Comparison of ENCODE assay signal across 31 cellular contexts in the genomic region with DNA sequence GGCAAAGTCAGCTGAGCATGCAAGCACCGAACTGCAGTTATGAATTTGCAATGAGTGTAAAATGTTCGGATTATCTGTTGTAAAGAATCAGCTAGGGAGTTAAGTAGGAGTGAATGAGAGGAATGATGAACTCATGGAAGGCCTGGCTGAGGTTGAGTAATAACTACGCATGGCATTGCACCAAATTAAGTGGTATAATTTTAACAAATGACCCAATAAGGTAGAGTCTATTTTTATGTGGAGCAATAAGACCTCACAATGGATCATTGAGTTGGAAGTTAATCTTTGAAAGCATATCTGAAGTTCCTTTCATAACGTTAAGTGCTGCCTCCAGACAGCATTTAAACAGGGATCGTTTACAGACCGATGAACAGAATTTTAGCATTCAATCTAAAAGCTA.
"Had no signal": no experiment of that assay in that cellular context is flagged by ENCODE, and none has a peak within 500 bp of the region (broad histone marks: within the 10 kb centered on the region; RNA-seq: fewer than 3 reads in every experiment).

No MANE protein-coding gene starts in this region.

- H3K27ac Mint-ChIP-seq: dendritic cell treated with granulocyte-macrophage colony-stimulating factor and Interleukin-4, amounts not matched to agents 40 ng/mL and 50 ng/mL, for 4 days; endodermal cell; mesothelial cell of epicardium; naive B cell; natural killer cell treated with Interleukin-12 subunit alpha and Interleukin-12 subunit beta and Interleukin-15 and Interleukin-18, amount 100 ng/mL, for 72 hours; neural progenitor cell; stimulated activated memory B cell treated with anti-CD40 and anti-IgM and Interleukin-4, amounts not matched to agents 10 μg/mL and 1 μg/mL and 100 μg/mL, for 72 hours; type B pancreatic cell had no signal

- H3K27me3 ChIP-seq: colonic mucosa, esophagus muscularis mucosa, foreskin keratinocyte, gastroesophageal sphincter, heart left ventricle, hepatocyte, left lung, neural progenitor cell, right atrium auricular region, testis, tibial artery had no signal

- H3K36me3 ChIP-seq: colonic mucosa, esophagus muscularis mucosa, gastroesophageal sphincter, heart left ventricle, left lung, neural progenitor cell, right atrium auricular region, tibial artery had no signal

- H3K4me3 ChIP-seq: colonic mucosa, esophagus muscularis mucosa, gastroesophageal sphincter, heart left ventricle, hepatocyte, left lung, mucosa of descending colon, neural progenitor cell, right atrium auricular region, smooth muscle cell, testis, tibial artery had no signal

- H3K9me3 Mint-ChIP-seq: endodermal cell, mesothelial cell of epicardium, type B pancreatic cell had no signal

- H3K4me1 Mint-ChIP-seq: central memory CD8-positive, alpha-beta T cell; naive B cell; stimulated activated memory B cell treated with anti-CD40 and anti-IgM and Interleukin-4, amounts not matched to agents 10 μg/mL and 1 μg/mL and 100 μg/mL, for 72 hours had no signal

- ATAC-seq: foreskin keratinocyte; gastroesophageal sphincter; heart left ventricle; left lung; mucosa of descending colon; natural killer cell treated with Interleukin-12 subunit alpha and Interleukin-12 subunit beta and Interleukin-15 and Interleukin-18, amount 100 ng/mL, for 72 hours; sciatic nerve; stimulated activated memory B cell treated with anti-CD40 and anti-IgM and Interleukin-4, amounts not matched to agents 10 μg/mL and 1 μg/mL and 100 μg/mL, for 72 hours; stimulated activated naive CD8-positive, alpha-beta T cell treated with anti-CD3 and anti-CD28 coated beads, Interleukin-15, Interleukin-2, amounts not matched to agents 100 U/mL and 50 U/mL, for 24 hours had no signal

- H3K4me3 Mint-ChIP-seq: central memory CD8-positive, alpha-beta T cell; dendritic cell treated with granulocyte-macrophage colony-stimulating factor and Interleukin-4, amounts not matched to agents 40 ng/mL and 50 ng/mL, for 4 days; endodermal cell; mesothelial cell of epicardium; naive B cell; natural killer cell treated with Interleukin-12 subunit alpha and Interleukin-12 subunit beta and Interleukin-15 and Interleukin-18, amount 100 ng/mL, for 72 hours; neural progenitor cell; stimulated activated memory B cell treated with anti-CD40 and anti-IgM and Interleukin-4, amounts not matched to agents 10 μg/mL and 1 μg/mL and 100 μg/mL, for 72 hours; type B pancreatic cell had no signal

- H3K27me3 Mint-ChIP-seq: central memory CD8-positive, alpha-beta T cell; dendritic cell treated with granulocyte-macrophage colony-stimulating factor and Interleukin-4, amounts not matched to agents 40 ng/mL and 50 ng/mL, for 4 days; naive B cell; natural killer cell treated with Interleukin-12 subunit alpha and Interleukin-12 subunit beta and Interleukin-15 and Interleukin-18, amount 100 ng/mL, for 72 hours; stimulated activated memory B cell treated with anti-CD40 and anti-IgM and Interleukin-4, amounts not matched to agents 10 μg/mL and 1 μg/mL and 100 μg/mL, for 72 hours; type B pancreatic cell had no signal

- DNase-seq: colonic mucosa; effector CD8-positive, alpha-beta T cell; endodermal cell; foreskin keratinocyte; heart left ventricle; left lung; mesenchymal stem cell; mucosa of descending colon; naive B cell; posterior cingulate gyrus; stimulated activated CD4-positive, alpha-beta T cell treated with anti-CD3 and anti-CD28 coated beads, Interleukin-12 subunit alpha, Interleukin-12 subunit beta, amount 100 ng/mL, for 4 hours; stimulated activated CD4-positive, alpha-beta T cell treated with anti-CD3 and anti-CD28 coated beads, Interleukin-2, amount 100 ng/mL, for 24 hours; stimulated activated CD4-positive, alpha-beta T cell treated with anti-CD3 and anti-CD28 coated beads, Interleukin-4, amount 100 ng/mL, for 24 hours; stimulated activated naive CD8-positive, alpha-beta T cell treated with anti-CD3 and anti-CD28 coated beads, Interleukin-15, Interleukin-2, amounts not matched to agents 100 U/mL and 50 U/mL, for 24 hours; substantia nigra; testis; tibial artery had no signal

- H3K36me3 Mint-ChIP-seq: mesothelial cell of epicardium; naive B cell; natural killer cell treated with Interleukin-12 subunit alpha and Interleukin-12 subunit beta and Interleukin-15 and Interleukin-18, amount 100 ng/mL, for 72 hours; neural progenitor cell; stimulated activated memory B cell treated with anti-CD40 and anti-IgM and Interleukin-4, amounts not matched to agents 10 μg/mL and 1 μg/mL and 100 μg/mL, for 72 hours; type B pancreatic cell had no signal

- FAIRE-seq: urothelium cell line had no signal
